In the genomic region with DNA sequence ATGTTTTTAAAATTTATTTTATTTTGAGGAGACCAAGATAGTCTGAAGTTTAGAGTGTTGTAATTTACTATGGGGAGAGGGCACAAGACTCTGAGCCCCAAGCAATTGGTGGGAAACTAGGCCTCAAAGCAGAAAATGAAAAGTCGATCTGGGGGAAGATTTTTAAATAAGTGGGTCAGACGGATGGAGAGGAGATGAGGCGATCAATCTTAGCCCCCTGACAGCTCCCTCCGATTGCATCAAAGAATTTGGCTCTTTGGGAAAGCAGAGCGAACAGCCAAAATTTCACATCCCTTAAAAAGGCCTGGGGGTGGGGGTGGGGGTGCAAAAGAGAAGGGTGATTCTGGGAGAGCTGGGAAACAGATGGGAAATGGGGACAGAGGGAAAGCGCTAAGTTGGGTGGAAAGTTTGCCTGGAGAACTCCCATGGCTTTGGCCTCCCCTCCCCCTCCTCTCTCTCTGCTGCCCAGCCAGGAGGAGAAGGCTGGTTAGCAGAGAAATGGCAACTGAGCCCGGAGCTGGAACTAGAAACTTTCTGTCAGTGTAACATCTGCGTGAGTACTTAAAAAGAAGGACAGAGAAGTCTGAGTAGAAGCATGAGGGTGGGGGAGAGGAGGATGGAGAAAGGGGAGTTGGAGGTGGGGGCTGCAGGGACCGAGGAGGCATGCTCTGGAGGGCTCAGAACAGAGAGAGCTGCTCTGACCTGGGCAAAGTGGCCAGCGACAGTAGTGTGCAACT, we compare ENCODE assay signal across 6 cellular contexts. TPM values are rescaled to one million over a fixed set of nuclear protein-coding genes. Genes with fewer than 3 reads are reported as not detected.
DNase-seq lines count a peak whose midpoint lies in the region; ATAC-seq and TF ChIP-seq lines count a peak whose summit lies in the region.

No MANE protein-coding gene starts in this region.

- TF ChIP-seq POLR2A in adrenal gland (IDR thresholded peaks at IDR 0.05): no peak

- H3K27me3 Mint-ChIP-seq in natural killer cell (ENCODE audit: low read depth in 2 of 2): peaks cover 0 to 17% of the 10 kb centered on the region in 2 donors

- peak overlapping the region in 1 of 4 donors; percentile 21 for H3K4me3 ChIP-seq in adrenal gland

- peaks cover 20 to 35% of the 10 kb centered on the region in 2 donors for H3K4me1 ChIP-seq in adrenal gland (replicated peaks in 1 of 2)

- H3K27ac ChIP-seq in adrenal gland: peak overlapping the region in 3 of 5 donors; percentile 46 to 97 (median 79)

- 41 to 63% (median 54%) methylated on average over 10 of the region's 10 CpGs for WGBS in adrenal gland, 4 donors

- no peaks in the 10 kb centered on the region for H3K27me3 ChIP-seq in adrenal gland

- peaks cover 0 to 14% of the 10 kb centered on the region in 2 donors for H3K36me3 ChIP-seq in adrenal gland (replicated peaks in 1 of 2)

- ATAC-seq in natural killer cell: no peak
- ATAC-seq in GM19324 (IDR thresholded peaks at IDR 0.05; ENCODE audit: low FRiP score, unreplicated experiment): no peak
- ATAC-seq in GM18868 (IDR thresholded peaks at IDR 0.05; ENCODE audit: unreplicated experiment): no peak

- H3K36me3 Mint-ChIP-seq in natural killer cell: peaks cover 7% of the 10 kb centered on the region

- H3K9me3 Mint-ChIP-seq in natural killer cell: no peaks in the 10 kb centered on the region

- H3K4me3 Mint-ChIP-seq in natural killer cell: peak overlapping the region; percentile 99

- DNase-seq in HCEC 1CT: peak; percentile 80
- DNase-seq in adrenal gland: peak in 2 of 7 donors; percentile 37 to 46
- DNase-seq in natural killer cell: no peak
- DNase-seq in activated CD4-positive, alpha-beta T cell treated with anti-CD3 and anti-CD28 coated beads, Interleukin-2, amount 50 U/mL, for 1 hour: no peak

- no peaks in the 10 kb centered on the region for H3K9me3 ChIP-seq in adrenal gland (replicated peaks in 1 of 3)

- intact Hi-C loops in adrenal gland (cut with DNase I) (no loop called here), natural killer cell (cut with micrococcal nuclease) (no loop called here)

- peak overlapping the region; percentile 94 to 99 for H3K27ac Mint-ChIP-seq in natural killer cell

- H3K4me1 Mint-ChIP-seq in natural killer cell: peaks cover 60 to 63% of the 10 kb centered on the region in 2 donors

- no peak for TF ChIP-seq CTCF in adrenal gland (IDR thresholded peaks at IDR 0.05)
- no peak for TF ChIP-seq CTCF in natural killer cell (IDR thresholded peaks at IDR 0.05)

RNA-seq across cellular contexts. Expression of a gene that starts 1.4 kb away (rescaled TPM):
- 10 to 100 TPM; 10.6 to 61.1 (median 29.0) TPM for total RNA-seq in adrenal gland
- 10 to 100 TPM; 17.9 to 73.6 (median 24.2) TPM for polyA plus RNA-seq in adrenal gland
- total RNA-seq in natural killer cell: 10 to 100 TPM; 21.6 to 30.5 (median 24.7) TPM

RNA-seq across cellular contexts. Expression of a gene that starts 15.5 kb away (rescaled TPM):
- not detected for total RNA-seq in adrenal gland
- polyA plus RNA-seq in adrenal gland: not detected
- not detected for total RNA-seq in natural killer cell

RNA-seq across cellular contexts. Expression of a gene that starts 31.8 kb away (rescaled TPM):
- 1 to 10 TPM; 1.7 to 9.8 (median 3.3) TPM for total RNA-seq in adrenal gland
- polyA plus RNA-seq in adrenal gland: 1 to 10 TPM; 3.1 to 4.7 (median 4.5) TPM
- total RNA-seq in natural killer cell: 1 to 10 TPM; 3.5 to 6.7 (median 5.7) TPM

RNA-seq across cellular contexts. Expression of a gene that starts 43.7 kb away (rescaled TPM):
- 10 to 100 TPM in 4 of 8 donors, 1 to 10 TPM in 4; 2.3 to 18.8 (median 8.8) TPM for total RNA-seq in adrenal gland
- polyA plus RNA-seq in adrenal gland: 10 to 100 TPM in 2 of 3 donors, 1 to 10 TPM in 1; 3.3 to 28.8 (median 11.4) TPM
- 10 to 100 TPM in 2 of 3 donors, 1 to 10 TPM in 1; 7.9 to 15.6 (median 15.3) TPM for total RNA-seq in natural killer cell

RNA-seq across cellular contexts. Expression of a gene that starts 47.2 kb away (rescaled TPM):
- 1 to 10 TPM in 6 of 8 donors, under 1 TPM in 2; 0.12 to 4.8 (median 2.7) TPM for total RNA-seq in adrenal gland
- polyA plus RNA-seq in adrenal gland: 10 to 100 TPM in 1 of 3 donors, 1 to 10 TPM in 2; 4.2 to 10.5 (median 5.6) TPM
- not detected for total RNA-seq in natural killer cell
